27 cellular contexts compared by ENCODE assay signal in genomic region chr17:45931677-45932076, GRCh38. TPM values are rescaled to one million over a fixed set of nuclear protein-coding genes. Genes with fewer than 3 reads are reported as not detected.
"Had no signal": no experiment of that assay in that cellular context is flagged by ENCODE, and none has a peak within 500 bp of the region (broad histone marks: within the 10 kb centered on the region; RNA-seq: fewer than 3 reads in every experiment).

No MANE protein-coding gene starts in this region.

- H3K9me3 ChIP-seq: colonic mucosa, lower lobe of right lung had no signal

- ATAC-seq: effector memory CD8-positive, alpha-beta T cell; esophagus mucosa; gastroesophageal sphincter; heart right ventricle; left cardiac atrium; left lung; left ventricle myocardium superior; lower lobe of right lung; mucosa of descending colon had no signal

- H3K36me3 Mint-ChIP-seq: mesothelial cell of epicardium had no signal

- H3K9me3 Mint-ChIP-seq: effector memory CD8-positive, alpha-beta T cell; endodermal cell; mesothelial cell of epicardium had no signal

- H3K27ac Mint-ChIP-seq: dendritic cell treated with granulocyte-macrophage colony-stimulating factor and Interleukin-4, amounts not matched to agents 40 ng/mL and 50 ng/mL, for 4 days; effector memory CD8-positive, alpha-beta T cell; endodermal cell; mesothelial cell of epicardium; naive B cell had no signal

- DNase-seq: colonic mucosa; cortex of kidney; effector CD8-positive, alpha-beta T cell; effector memory CD8-positive, alpha-beta T cell; endodermal cell; erythroblast; esophagus squamous epithelium; foreskin fibroblast; foreskin melanocyte; heart right ventricle; hippocampal formation; left cardiac atrium; left lung; left ventricle myocardium superior; lower lobe of right lung; mesenchymal stem cell; mucosa of descending colon; naive B cell had no signal

- H3K4me1 ChIP-seq: colonic mucosa, gastroesophageal sphincter, heart right ventricle, left lung, lower lobe of right lung had no signal

- H3K4me3 ChIP-seq: colonic mucosa, esophagus squamous epithelium, gastroesophageal sphincter, heart right ventricle, left lung, lower lobe of right lung, mucosa of descending colon had no signal

- FAIRE-seq: endometrium, islet of Langerhans, keratinocyte had no signal

- H3K27ac ChIP-seq: colonic mucosa, epithelial cell of prostate, esophagus squamous epithelium, gastroesophageal sphincter, left lung, lower lobe of right lung had no signal

- H3K36me3 ChIP-seq: colonic mucosa, esophagus squamous epithelium, gastroesophageal sphincter, heart right ventricle, left lung, lower lobe of right lung had no signal

- H3K27me3 ChIP-seq: colonic mucosa, esophagus squamous epithelium, gastroesophageal sphincter, heart right ventricle had no signal

RNA-seq across cellular contexts. Expression of gene MAPT, which starts 37.3 kb away (rescaled TPM):
- total RNA-seq: dermis microvascular lymphatic vessel endothelial cell had no signal
